In the genomic region with DNA sequence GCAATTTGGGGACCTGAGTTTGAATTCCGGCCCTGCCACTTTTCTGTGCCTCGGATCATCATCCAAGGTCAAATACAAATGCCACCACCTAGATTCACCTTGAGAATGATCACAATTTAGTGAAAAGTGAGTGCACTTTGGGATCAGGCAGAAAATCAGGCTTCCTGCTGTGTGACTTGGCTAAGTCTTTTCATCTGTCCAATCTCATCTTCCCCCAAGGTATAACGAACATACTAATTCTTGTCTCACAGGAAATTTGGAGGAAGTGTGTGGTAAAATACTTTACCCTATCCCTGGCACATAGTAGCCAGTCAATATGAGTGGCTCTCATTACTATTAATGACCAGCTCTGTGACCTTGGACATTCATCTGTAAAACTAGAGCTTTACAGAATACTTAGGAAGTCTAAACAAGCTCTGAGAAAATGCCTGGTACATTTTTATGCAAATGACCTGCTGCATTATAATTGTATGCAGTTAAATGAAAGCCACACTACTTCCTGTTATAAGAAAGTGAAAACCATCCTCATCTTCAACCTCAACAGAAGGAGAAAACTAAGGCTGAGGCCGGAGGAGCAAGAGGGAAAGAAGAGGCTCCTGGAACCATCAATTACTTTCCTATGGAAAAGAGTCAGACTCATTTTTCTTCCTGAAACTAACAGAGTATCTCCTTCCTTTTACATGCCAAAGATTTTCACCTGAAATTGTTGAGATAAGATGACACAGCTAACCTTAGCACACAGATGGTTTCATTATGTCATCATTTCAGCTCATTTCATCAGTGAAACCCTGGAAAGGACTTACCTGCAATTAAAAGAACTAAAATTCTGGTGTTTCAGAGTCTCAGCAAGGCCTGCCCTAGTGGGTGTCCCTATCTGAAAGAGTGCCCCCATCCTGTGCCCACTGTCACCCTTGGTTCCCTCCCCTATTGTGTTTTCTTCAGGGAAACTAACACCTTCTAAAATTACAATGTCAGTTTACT, we compare ENCODE assay signal across 14 cellular contexts. TPM values are rescaled to one million over a fixed set of nuclear protein-coding genes. Genes with fewer than 3 reads are reported as not detected.
DNase-seq lines count a peak whose midpoint lies in the region; ATAC-seq, FAIRE-seq and TF ChIP-seq lines count a peak whose summit lies in the region.
"Had no signal": no experiment of that assay in that cellular context is flagged by ENCODE, and none has a peak within 500 bp of the region (broad histone marks: within the 10 kb centered on the region; RNA-seq: fewer than 3 reads in every experiment).

No MANE protein-coding gene starts in this region.

- H3K9me3 Mint-ChIP-seq in activated naive CD8-positive, alpha-beta T cell treated with anti-CD3 and anti-CD28 coated beads, Interleukin-2, amount 50 U/mL, for 24 hours = no peaks in the 10 kb centered on the region
- H3K9me3 Mint-ChIP-seq: activated naive CD4-positive, alpha-beta T cell treated with anti-CD3 and anti-CD28 coated beads, Interleukin-2, amount 10 ng/mL, durations not matched to agents 7 days and 5 days had no signal

- H3K27ac Mint-ChIP-seq in activated naive CD8-positive, alpha-beta T cell treated with anti-CD3 and anti-CD28 coated beads, Interleukin-2, amount 50 U/mL, for 24 hours = peak overlapping the region; percentile 67
- H3K27ac Mint-ChIP-seq: activated naive CD4-positive, alpha-beta T cell treated with anti-CD3 and anti-CD28 coated beads, Interleukin-2, amount 10 ng/mL, durations not matched to agents 7 days and 5 days had no signal

- no peaks in the 10 kb centered on the region for H3K36me3 ChIP-seq in heart left ventricle
- H3K36me3 ChIP-seq: MG63 had no signal

- TF ChIP-seq CTCF in heart left ventricle (IDR thresholded peaks at IDR 0.05) = no peak

- intact Hi-C loops in heart left ventricle (cut with DNase I) = no loop called here

- peak; percentile 74 for ATAC-seq in GM18907 (IDR thresholded peaks at IDR 0.05; ENCODE audit: unreplicated experiment)
- ATAC-seq in HG03135 (IDR thresholded peaks at IDR 0.05; ENCODE audit: unreplicated experiment) = peak; percentile 71
- ATAC-seq in activated naive CD8-positive, alpha-beta T cell treated with anti-CD3 and anti-CD28 coated beads, Interleukin-2, amount 50 U/mL, for 24 hours = no peak
- no peak for ATAC-seq in heart left ventricle

- no peak overlapping the region for H3K4me3 ChIP-seq in heart left ventricle
- H3K4me3 ChIP-seq: coronary artery, MG63 had no signal

- DNase-seq in GM12891 (ENCODE audit: insufficient read length, low spot score) (no peak), ecto neural progenitor cell (ENCODE audit: low spot score) (no peak), heart left ventricle (no peak), NK-92 (lab: John Stamatoyannopoulos, UW; ENCODE audit: unreplicated experiment) (no peak)
- no peak for DNase-seq in activated naive CD8-positive, alpha-beta T cell treated with anti-CD3 and anti-CD28 coated beads, Interleukin-2, amount 50 U/mL, for 24 hours
- DNase-seq: activated naive CD4-positive, alpha-beta T cell treated with anti-CD3 and anti-CD28 coated beads, Interleukin-2, amount 10 ng/mL, durations not matched to agents 7 days and 5 days; foreskin melanocyte; H7; MG63; NCI-H446 treated with DMSO at 0.1 percent for 48 hours; SHP77 treated with DMSO at 0.1 percent for 48 hours had no signal

- 62 to 85% (median 69%) methylated on average over 4 of the region's 4 CpGs for WGBS in heart left ventricle, 4 donors

- peaks cover 72% of the 10 kb centered on the region for H3K4me1 Mint-ChIP-seq in activated naive CD8-positive, alpha-beta T cell treated with anti-CD3 and anti-CD28 coated beads, Interleukin-2, amount 50 U/mL, for 24 hours

- no peaks in the 10 kb centered on the region for H3K27me3 ChIP-seq in heart left ventricle
- H3K27me3 ChIP-seq: MG63 had no signal

- H3K4me3 Mint-ChIP-seq in activated naive CD8-positive, alpha-beta T cell treated with anti-CD3 and anti-CD28 coated beads, Interleukin-2, amount 50 U/mL, for 24 hours = peak overlapping the region; percentile 28
- H3K4me3 Mint-ChIP-seq: activated naive CD4-positive, alpha-beta T cell treated with anti-CD3 and anti-CD28 coated beads, Interleukin-2, amount 10 ng/mL, durations not matched to agents 7 days and 5 days had no signal

- TF ChIP-seq POLR2A in GM12891 (IDR thresholded peaks at IDR 0.05; ENCODE audit: low read depth, low read length) (no peak), heart left ventricle (IDR thresholded peaks at IDR 0.05) (no peak)

- no peaks in the 10 kb centered on the region for H3K9me3 ChIP-seq in heart left ventricle
- H3K9me3 ChIP-seq: MG63 had no signal

- H3K27me3 Mint-ChIP-seq in activated naive CD8-positive, alpha-beta T cell treated with anti-CD3 and anti-CD28 coated beads, Interleukin-2, amount 50 U/mL, for 24 hours = peaks cover 5% of the 10 kb centered on the region

- FAIRE-seq in GM12891 (lab: Jason Lieb, UNC) = peak; percentile 28

- no peaks in the 10 kb centered on the region for H3K4me1 ChIP-seq in heart left ventricle

- no peaks in the 10 kb centered on the region for H3K36me3 Mint-ChIP-seq in activated naive CD8-positive, alpha-beta T cell treated with anti-CD3 and anti-CD28 coated beads, Interleukin-2, amount 50 U/mL, for 24 hours (ENCODE audit: low read depth)
- H3K36me3 Mint-ChIP-seq: activated naive CD4-positive, alpha-beta T cell treated with anti-CD3 and anti-CD28 coated beads, Interleukin-2, amount 10 ng/mL, durations not matched to agents 7 days and 5 days had no signal

- no peak overlapping the region for H3K27ac ChIP-seq in heart left ventricle
- H3K27ac ChIP-seq: coronary artery had no signal

TF ChIP-seq in GM12891, 5 proteins besides CTCF, POLR2A, EP300 and RAD21:
- TF ChIP-seq POU2F2 (IDR thresholded peaks at IDR 0.05; ENCODE audit: low read depth, low read length) = peak; percentile 74
- no peak for TF ChIP-seq SPI1 (IDR thresholded peaks at IDR 0.05; ENCODE audit: low read depth, low read length)
- TF ChIP-seq TAF1 (IDR thresholded peaks at IDR 0.05; ENCODE audit: low read depth, low read length) = no peak

RNA-seq across cellular contexts. Expression of gene RGS8, which starts 32.6 kb away (rescaled TPM):
- 0.09 TPM for polyA plus RNA-seq in GM12891 (2012; ENCODE audit: low read depth, missing spikeins)
- under 1 TPM in 3 of 9 donors, not detected in 6; 0.05 to 0.23 (median 0.11) TPM for total RNA-seq in heart left ventricle
- not detected for polyA plus RNA-seq in heart left ventricle

Comparison
In these comparisons a context has a peak if more than half of its experiments do, and no peak if none do; other contexts are left out.
1. ATAC-seq: peak in GM18907 (single experiment) and HG03135 (single experiment); none in activated naive CD8-positive, alpha-beta T cell treated with anti-CD3 and anti-CD28 coated beads, Interleukin-2, amount 50 U/mL, for 24 hours (single experiment) and heart left ventricle (0 of 4).